ENCODE assay signal across 9 cellular contexts in the genomic region with DNA sequence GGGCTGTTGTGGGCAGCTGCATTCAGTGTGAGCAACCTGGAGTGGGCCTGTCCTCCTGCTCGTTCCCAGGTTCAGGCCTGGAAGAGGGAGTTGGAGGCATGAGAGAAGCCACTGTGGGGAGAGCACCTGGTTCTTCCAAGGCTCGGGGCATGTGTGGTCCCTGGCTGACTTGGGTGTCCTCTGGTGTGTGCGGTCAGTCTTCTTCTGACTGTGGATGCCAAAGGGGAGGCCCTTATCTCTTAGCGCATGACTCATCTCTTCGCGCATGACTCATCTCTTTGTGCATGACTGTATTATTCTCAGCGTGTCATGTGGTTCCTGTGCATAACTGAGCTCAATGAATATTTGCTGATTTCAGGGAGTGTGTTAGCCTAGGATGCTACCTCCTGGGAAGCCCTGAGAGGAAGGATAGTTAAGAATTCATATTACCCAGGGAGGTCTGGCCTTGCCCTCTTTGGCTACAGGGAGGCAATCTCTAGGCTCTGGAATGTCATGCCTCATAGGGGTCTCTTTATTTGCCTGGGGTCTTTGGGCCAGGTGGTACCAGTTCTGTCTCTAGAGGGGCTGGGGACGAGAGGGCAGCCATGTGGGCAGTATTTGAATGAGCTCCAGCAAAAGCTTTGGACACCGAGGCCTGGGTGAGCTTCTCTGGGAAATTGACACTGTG.
DNase-seq lines count a peak whose midpoint lies in the region; ATAC-seq and TF ChIP-seq lines count a peak whose summit lies in the region.
"Had no signal": no experiment of that assay in that cellular context is flagged by ENCODE, and none has a peak within 500 bp of the region (broad histone marks: within the 10 kb centered on the region; RNA-seq: fewer than 3 reads in every experiment).

No MANE protein-coding gene starts in this region.

- DNase-seq in stimulated activated CD4-positive, alpha-beta T cell treated with anti-CD3 and anti-CD28 coated beads, Interleukin-12 subunit alpha, Interleukin-12 subunit beta, amount 100 ng/mL, for 48 hours (ENCODE audit: low read depth in 2 of 3, low spot score in 1 of 3), result peak; percentile 25 to 30 (median 27)
- DNase-seq in stimulated activated CD4-positive, alpha-beta T cell treated with anti-CD3 and anti-CD28 coated beads, Interleukin-4, amount 100 ng/mL, for 1 hour, result no peak
- DNase-seq in fibroblast of gingiva (ENCODE audit: low read depth), result peak; percentile 42
- no peak for DNase-seq in NCI-H1048 (lab: John Stamatoyannopoulos, UW)

- no peaks in the 10 kb centered on the region for H3K36me3 ChIP-seq in skeletal muscle satellite cell (ENCODE audit: insufficient read depth, low read length)
- H3K36me3 ChIP-seq: cardiac muscle cell had no signal

- peaks cover 16% of the 10 kb centered on the region for H3K4me1 ChIP-seq in skeletal muscle satellite cell (ENCODE audit: control insufficient read depth, insufficient read depth, low read length)

- H3K27me3 ChIP-seq in skeletal muscle satellite cell (ENCODE audit: control insufficient read depth, insufficient read depth, low read length), result peaks cover 16% of the 10 kb centered on the region
- H3K27me3 ChIP-seq: cardiac muscle cell had no signal

- ATAC-seq in HG03139 (IDR thresholded peaks at IDR 0.05; ENCODE audit: unreplicated experiment), result peak; percentile 37
- peak; percentile 98 for ATAC-seq in SK-N-SH treated with all-trans-retinoic acid at 6 μM for 48 hours
- ATAC-seq in GM21390 (IDR thresholded peaks at IDR 0.05; ENCODE audit: unreplicated experiment), result no peak

- no peak overlapping the region for H3K4me3 ChIP-seq in skeletal muscle satellite cell (ENCODE audit: low read length)
- H3K4me3 ChIP-seq: cardiac muscle cell had no signal

- H3K9me3 ChIP-seq in skeletal muscle satellite cell (replicated peaks; ENCODE audit: low read length), result no peaks in the 10 kb centered on the region

- peak overlapping the region; percentile 5 for H3K4me2 ChIP-seq in skeletal muscle satellite cell (ENCODE audit: low read length)

- H3K9ac ChIP-seq in skeletal muscle satellite cell (ENCODE audit: low read depth, low read length), result no peak overlapping the region

TF ChIP-seq in SK-N-SH treated with all-trans-retinoic acid at 6 μM for 48 hours, 23 proteins besides CTCF, POLR2A, EP300 and RAD21:
- TF ChIP-seq ESRRG (CRISPR knock-in tag; IDR thresholded peaks at IDR 0.05) (no peak), ZFP3 (CRISPR knock-in tag; IDR thresholded peaks at IDR 0.05) (peak; percentile 55; the same call in 1 of the 2 replicates), ZFP30 (CRISPR knock-in tag; IDR thresholded peaks at IDR 0.05) (no peak), CSDC2 (CRISPR knock-in tag; IDR thresholded peaks at IDR 0.05) (no peak), ZNF565 (CRISPR knock-in tag; conservative IDR thresholded peaks at IDR 0.05; ENCODE audit: low read depth) (no peak), ISL1 (CRISPR knock-in tag; IDR thresholded peaks at IDR 0.05) (0 out of 2 replicates have a peak, but pooled peaks have one; percentile 8)

Comparison
In these comparisons a context has a peak if more than half of its experiments do, and no peak if none do; other contexts are left out.
1. DNase-seq: peak in stimulated activated CD4-positive, alpha-beta T cell treated with anti-CD3 and anti-CD28 coated beads, Interleukin-12 subunit alpha, Interleukin-12 subunit beta, amount 100 ng/mL, for 48 hours (3 of 3) and fibroblast of gingiva (single experiment); none in stimulated activated CD4-positive, alpha-beta T cell treated with anti-CD3 and anti-CD28 coated beads, Interleukin-4, amount 100 ng/mL, for 1 hour (single experiment) and NCI-H1048 (single experiment).